In the genomic region with DNA sequence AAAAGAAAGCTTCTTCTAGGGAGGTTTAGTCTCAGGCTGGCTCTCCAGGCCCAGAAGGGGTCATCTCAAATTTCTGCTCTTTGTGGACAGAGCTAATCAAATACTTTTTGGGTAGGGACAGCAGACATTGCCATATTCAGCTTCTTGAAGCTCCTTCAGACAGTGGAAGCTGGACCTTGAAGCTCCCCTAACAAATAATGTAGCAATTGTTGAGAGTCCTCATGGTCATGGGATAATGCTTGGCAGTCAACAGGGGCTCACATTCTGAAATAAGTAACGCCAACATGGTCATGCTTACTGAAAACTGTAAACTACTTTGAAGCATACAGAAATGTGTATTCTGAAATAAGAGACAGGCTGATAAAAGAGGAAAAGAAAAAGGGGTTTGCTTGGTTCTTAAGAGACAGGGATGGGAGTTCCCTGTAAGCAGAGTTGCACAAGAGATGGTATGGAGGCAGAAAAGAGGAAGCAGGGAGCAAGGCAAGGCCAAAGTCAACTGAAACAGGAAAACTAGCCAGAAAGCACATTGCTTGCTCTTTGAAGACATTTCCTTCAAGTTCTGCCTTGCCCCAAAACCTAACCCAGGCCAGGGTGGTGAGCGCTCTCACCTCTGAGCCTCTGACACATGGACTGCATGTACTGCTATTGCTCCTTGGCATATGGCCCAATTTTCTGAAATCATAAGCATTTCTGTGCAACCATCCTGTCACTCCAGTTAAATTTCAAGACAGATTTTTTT, we compare ENCODE assay signal across 8 cellular contexts. TPM values are rescaled to one million over a fixed set of nuclear protein-coding genes. Genes with fewer than 3 reads are reported as not detected.
DNase-seq lines count a peak whose midpoint lies in the region; ATAC-seq and TF ChIP-seq lines count a peak whose summit lies in the region.

No MANE protein-coding gene starts in this region.

- peaks cover 0 to 4% of the 10 kb centered on the region in 2 donors for H3K9me3 Mint-ChIP-seq in activated T-cell treated with anti-CD3 and anti-CD28 coated beads, Interleukin-2, amount 50 U/mL, for 72 hours
- H3K9me3 Mint-ChIP-seq in activated T-cell treated with anti-CD3 and anti-CD28 coated beads, Interleukin-2, amount 50 U/mL, for 24 hours: no peaks in the 10 kb centered on the region

- DNase-seq in activated T-cell treated with anti-CD3 and anti-CD28 coated beads, Interleukin-2, amount 50 U/mL, for 72 hours: no peak
- DNase-seq in activated T-cell treated with anti-CD3 and anti-CD28 coated beads, Interleukin-2, amount 50 U/mL, for 24 hours: no peak
- peak; percentile 84 for DNase-seq in SIG-M5 (lab: John Stamatoyannopoulos, UW)
- peak; percentile 62 for DNase-seq in Right ventricle myocardium superior
- DNase-seq in upper lobe of left lung: peak in 1 of 2 donors; percentile 71
- no peak for DNase-seq in erythroblast (lab: John Stamatoyannopoulos, UW)
- no peak for DNase-seq in iPS-NIHi11 (ENCODE audit: low spot score)

- peak overlapping the region; percentile 7 for H3K27ac Mint-ChIP-seq in activated T-cell treated with anti-CD3 and anti-CD28 coated beads, Interleukin-2, amount 50 U/mL, for 72 hours
- no peak overlapping the region for H3K27ac Mint-ChIP-seq in activated T-cell treated with anti-CD3 and anti-CD28 coated beads, Interleukin-2, amount 50 U/mL, for 24 hours

- TF ChIP-seq EP300 in upper lobe of left lung (IDR thresholded peaks at IDR 0.05): peak in 1 of 4 donors; percentile 26

- TF ChIP-seq POLR2A in upper lobe of left lung (IDR thresholded peaks at IDR 0.05): no peak
- no peak for TF ChIP-seq POLR2A in erythroblast (IDR thresholded peaks at IDR 0.05; ENCODE audit: low read length)

- intact Hi-C loops in Right ventricle myocardium superior (cut with DNase I): no loop called here

- 45 to 48% methylated on average over 2 of the region's 2 CpGs for WGBS in upper lobe of left lung, 2 donors

- ATAC-seq in activated T-cell treated with anti-CD3 and anti-CD28 coated beads, Interleukin-2, amount 50 U/mL, for 72 hours (replicated peaks in 1 of 2): no peak
- peak; percentile 80 for ATAC-seq in Right ventricle myocardium superior (ENCODE audit: poor library complexity)
- ATAC-seq in upper lobe of left lung (ENCODE audit: low FRiP score in 2 of 2): peak; percentile 69 to 87
- no peak for ATAC-seq in HG03039 (IDR thresholded peaks at IDR 0.05; ENCODE audit: unreplicated experiment)

- H3K4me1 Mint-ChIP-seq in activated T-cell treated with anti-CD3 and anti-CD28 coated beads, Interleukin-2, amount 50 U/mL, for 72 hours (ENCODE audit: low read depth): peaks cover 65% of the 10 kb centered on the region
- H3K4me1 Mint-ChIP-seq in activated T-cell treated with anti-CD3 and anti-CD28 coated beads, Interleukin-2, amount 50 U/mL, for 24 hours (ENCODE audit: low read depth): peaks cover 59% of the 10 kb centered on the region

- H3K4me3 ChIP-seq in upper lobe of left lung: no peak overlapping the region

- no peaks in the 10 kb centered on the region for H3K27me3 Mint-ChIP-seq in activated T-cell treated with anti-CD3 and anti-CD28 coated beads, Interleukin-2, amount 50 U/mL, for 72 hours (ENCODE audit: low read depth)
- H3K27me3 Mint-ChIP-seq in activated T-cell treated with anti-CD3 and anti-CD28 coated beads, Interleukin-2, amount 50 U/mL, for 24 hours: no peaks in the 10 kb centered on the region

- H3K4me3 Mint-ChIP-seq in activated T-cell treated with anti-CD3 and anti-CD28 coated beads, Interleukin-2, amount 50 U/mL, for 72 hours: no peak overlapping the region
- no peak overlapping the region for H3K4me3 Mint-ChIP-seq in activated T-cell treated with anti-CD3 and anti-CD28 coated beads, Interleukin-2, amount 50 U/mL, for 24 hours

- peak overlapping the region; percentile 54 to 76 (median 72) for H3K27ac ChIP-seq in upper lobe of left lung

- H3K27me3 ChIP-seq in upper lobe of left lung: no peaks in the 10 kb centered on the region

- no peak for TF ChIP-seq CTCF in upper lobe of left lung (IDR thresholded peaks at IDR 0.05)

- peaks cover 16 to 26% of the 10 kb centered on the region in 2 donors for H3K36me3 Mint-ChIP-seq in activated T-cell treated with anti-CD3 and anti-CD28 coated beads, Interleukin-2, amount 50 U/mL, for 72 hours (ENCODE audit: insufficient read depth in 2 of 2)
- H3K36me3 Mint-ChIP-seq in activated T-cell treated with anti-CD3 and anti-CD28 coated beads, Interleukin-2, amount 50 U/mL, for 24 hours (ENCODE audit: low read depth): peaks cover 36% of the 10 kb centered on the region

- H3K9me3 ChIP-seq in upper lobe of left lung: no peaks in the 10 kb centered on the region

- H3K36me3 ChIP-seq in upper lobe of left lung: no peaks in the 10 kb centered on the region

- peaks cover 14 to 69% (median 45%) of the 10 kb centered on the region in 4 donors for H3K4me1 ChIP-seq in upper lobe of left lung

RNA-seq across cellular contexts. Expression of gene KMT2E, which starts 53.1 kb away (rescaled TPM):
- total RNA-seq in activated T-cell treated with anti-CD3 and anti-CD28 coated beads, Interleukin-2, amount 50 U/mL, for 72 hours: 100 to 1,000 TPM in 1 of 2 donors, 10 to 100 TPM in 1; 96.4 to 112 TPM
- 35.1 TPM for total RNA-seq in Right ventricle myocardium superior
- 100 to 1,000 TPM in 3 of 6 donors, 10 to 100 TPM in 3; 77.3 to 182 (median 105) TPM for total RNA-seq in upper lobe of left lung

Comparison
In these comparisons a context has a peak if more than half of its experiments do, and no peak if none do; other contexts are left out.
1. ATAC-seq: peak in Right ventricle myocardium superior (single experiment) and upper lobe of left lung (2 of 2); none in activated T-cell treated with anti-CD3 and anti-CD28 coated beads, Interleukin-2, amount 50 U/mL, for 72 hours (0 of 2) and HG03039 (single experiment).
2. DNase-seq: peak in SIG-M5 (single experiment) and Right ventricle myocardium superior (single experiment); none in activated T-cell treated with anti-CD3 and anti-CD28 coated beads, Interleukin-2, amount 50 U/mL, for 72 hours (0 of 2), activated T-cell treated with anti-CD3 and anti-CD28 coated beads, Interleukin-2, amount 50 U/mL, for 24 hours (single experiment), erythroblast (0 of 2) and iPS-NIHi11 (single experiment).